Comparison of ENCODE assay signal across 8 cellular contexts in genomic region chr10:132538790-132539421, GRCh38. TPM values are rescaled to one million over a fixed set of nuclear protein-coding genes. Genes with fewer than 3 reads are reported as not detected.
DNase-seq lines count a peak whose midpoint lies in the region; ATAC-seq and TF ChIP-seq lines count a peak whose summit lies in the region.

No MANE protein-coding gene starts in this region.

- H3K9me3 ChIP-seq in mammary epithelial cell (replicated peaks; ENCODE audit: insufficient read depth, low read length) (no peaks in the 10 kb centered on the region), mononuclear cell (ENCODE audit: low read depth, low read length) (no peaks in the 10 kb centered on the region)

- H4K20me1 ChIP-seq in mammary epithelial cell (ENCODE audit: insufficient read depth, low read length): no peaks in the 10 kb centered on the region

- no peak for TF ChIP-seq CTCF in mammary epithelial cell (conservative IDR thresholded peaks at IDR 0.05 in 1 of 2, IDR thresholded peaks at IDR 0.05 in 1 of 2; ENCODE audit: extremely low read depth in 1 of 2, insufficient read depth in 1 of 2, low read depth in 1 of 2, low read length in 2 of 2)

- peaks cover 2% of the 10 kb centered on the region for H3K36me3 Mint-ChIP-seq in activated naive CD4-positive, alpha-beta T cell treated with anti-CD3 and anti-CD28 coated beads, Interleukin-2, amount 50 U/mL, for 24 hours

- peaks cover 13% of the 10 kb centered on the region for H3K4me1 ChIP-seq in mammary epithelial cell (ENCODE audit: insufficient read depth, low read length)
- H3K4me1 ChIP-seq in mononuclear cell (ENCODE audit: insufficient read depth, low read length): peaks cover 65% of the 10 kb centered on the region

- H3K27ac Mint-ChIP-seq in activated naive CD4-positive, alpha-beta T cell treated with anti-CD3 and anti-CD28 coated beads, Interleukin-2, amount 50 U/mL, for 24 hours: peak overlapping the region; percentile 79

- H3K27me3 Mint-ChIP-seq in activated naive CD4-positive, alpha-beta T cell treated with anti-CD3 and anti-CD28 coated beads, Interleukin-2, amount 50 U/mL, for 24 hours: no peaks in the 10 kb centered on the region

- peak overlapping the region; percentile 57 for H3K9ac ChIP-seq in mammary epithelial cell (ENCODE audit: insufficient read depth, low read length)

- 100% methylated on average over 2 of the region's 2 CpGs for WGBS in mammary epithelial cell (ENCODE audit: low coverage, missing lambda C conversion rate)

- CTCF ChIA-PET in mammary epithelial cell (lab: Charles Lee; ENCODE audit: low non-redundant PET): interaction anchor here (0.7 kb wide), 1 partner anchor 79 kb away, joined by 5 read pairs; no protein-coding TSS in a partner anchor

- H3K9me3 Mint-ChIP-seq in activated naive CD4-positive, alpha-beta T cell treated with anti-CD3 and anti-CD28 coated beads, Interleukin-2, amount 50 U/mL, for 24 hours: no peaks in the 10 kb centered on the region

- no peak overlapping the region for H2AFZ ChIP-seq in mammary epithelial cell (ENCODE audit: low read depth, low read length)

- no peak overlapping the region for H3K27ac ChIP-seq in mammary epithelial cell (ENCODE audit: insufficient read depth, low read depth, low read length)

- in situ Hi-C loops in mammary epithelial cell (cut with MboI; ENCODE audit: low sequenced_read_pairs in 2 of 2): no loop called here

- H3K36me3 ChIP-seq in mammary epithelial cell (ENCODE audit: insufficient read depth, low read length): no peaks in the 10 kb centered on the region

- intact Hi-C loops in mammary epithelial cell (cut with micrococcal nuclease): loop anchor here (5.0 kb wide), 3 partner anchors 82 to 147 kb away; no protein-coding TSS in a partner anchor

- peak overlapping the region; percentile 83 for H3K4me3 Mint-ChIP-seq in activated naive CD4-positive, alpha-beta T cell treated with anti-CD3 and anti-CD28 coated beads, Interleukin-2, amount 50 U/mL, for 24 hours

- dilution Hi-C loops in mammary epithelial cell (cut with HindIII; ENCODE audit: low sequenced_read_pairs): no loop called here

- peak overlapping the region; percentile 90 for H3K4me2 ChIP-seq in mammary epithelial cell (ENCODE audit: insufficient read depth, low read depth, low read length)

- H3K4me3 ChIP-seq in mammary epithelial cell (replicated peaks in 1 of 3; ENCODE audit: insufficient read depth in 1 of 3, low read depth in 2 of 3, low read length in 3 of 3): peak overlapping the region; percentile 65 to 91 (median 67)
- peak overlapping the region; percentile 59 for H3K4me3 ChIP-seq in mononuclear cell (ENCODE audit: low read length)

- H3K4me1 Mint-ChIP-seq in activated naive CD4-positive, alpha-beta T cell treated with anti-CD3 and anti-CD28 coated beads, Interleukin-2, amount 50 U/mL, for 24 hours: peaks cover 62% of the 10 kb centered on the region

- ATAC-seq in HG03469 (IDR thresholded peaks at IDR 0.05; ENCODE audit: unreplicated experiment): no peak
- no peak for ATAC-seq in GM19328 (IDR thresholded peaks at IDR 0.05; ENCODE audit: unreplicated experiment)

- DNase-seq in activated naive CD4-positive, alpha-beta T cell (lab: John Stamatoyannopoulos, UW): no peak
- DNase-seq in mammary epithelial cell: no peak
- no peak for DNase-seq in NCI-H69 (lab: John Stamatoyannopoulos, UW)
- no peak for DNase-seq in SK-N-DZ (ENCODE audit: low spot score)

- H3K79me2 ChIP-seq in mammary epithelial cell (ENCODE audit: insufficient read depth, low read length): peaks cover 48% of the 10 kb centered on the region

- no peaks in the 10 kb centered on the region for H3K27me3 ChIP-seq in mammary epithelial cell (ENCODE audit: insufficient read depth, low read length)
- no peaks in the 10 kb centered on the region for H3K27me3 ChIP-seq in mononuclear cell (ENCODE audit: insufficient read depth, low read length)

- TSS peak; percentile 32 for BruUV-seq in mammary epithelial cell (replicated peaks; lab: Mats Ljungman, UMichigan)

RNA-seq across cellular contexts. Expression of gene INPP5A, which starts 1.3 kb away (rescaled TPM):
- 10 to 100 TPM; 18.0 to 18.7 TPM for total RNA-seq in mammary epithelial cell
- polyA plus RNA-seq in mammary epithelial cell: 17.3 TPM
- polyA minus RNA-seq in mammary epithelial cell: 18.8 TPM
- 18.6 TPM for total RNA-seq in mononuclear cell
- polyA plus RNA-seq in SK-N-DZ (2014; cell fraction: cytosol; rRNA removed): 23.6 and 25.3 TPM in 2 replicates
- 13.8 and 15.2 TPM in 2 replicates for polyA plus RNA-seq in SK-N-DZ (2014; cell fraction: nucleus; rRNA removed)
